In the genomic region with DNA sequence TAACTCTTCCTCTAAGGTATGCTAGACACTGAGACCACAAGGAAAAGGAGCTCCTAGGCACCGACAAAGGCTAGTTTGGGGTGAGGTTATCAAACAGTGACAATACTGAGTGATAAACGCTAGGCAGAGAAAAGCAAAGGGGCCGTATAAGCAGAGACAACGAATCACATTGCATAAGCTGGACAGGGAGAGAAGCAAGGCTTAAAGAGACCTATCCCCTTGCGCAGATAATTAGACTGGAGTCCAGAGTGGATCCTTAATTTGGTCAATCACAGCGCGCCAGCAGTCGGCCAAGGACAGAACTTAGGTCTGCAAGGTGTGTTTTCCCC, we compare ENCODE assay signal across 8 cellular contexts. TPM values are rescaled to one million over a fixed set of nuclear protein-coding genes. Genes with fewer than 3 reads are reported as not detected.
DNase-seq lines count a peak whose midpoint lies in the region; ATAC-seq and TF ChIP-seq lines count a peak whose summit lies in the region.

No MANE protein-coding gene starts in this region.

- CTCF ChIA-PET in Panc1 (lab: Charles Lee): no interaction called here

- no peaks in the 10 kb centered on the region for H3K9me3 ChIP-seq in Panc1 (ENCODE audit: control insufficient read depth, insufficient read depth, low read depth, low read length)
- no peaks in the 10 kb centered on the region for H3K9me3 ChIP-seq in neural progenitor cell (ENCODE audit: low read depth)

- H3K9me3 Mint-ChIP-seq in neural progenitor cell: no peaks in the 10 kb centered on the region

- peaks cover 10% of the 10 kb centered on the region for H3K4me1 Mint-ChIP-seq in neural progenitor cell

- peak overlapping the region; percentile 99 for H3K27ac Mint-ChIP-seq in neural progenitor cell

- ATAC-seq in GM21737 (IDR thresholded peaks at IDR 0.05; ENCODE audit: unreplicated experiment) (peak; percentile 4), Panc1 (peak; percentile 14), HG03565 (IDR thresholded peaks at IDR 0.05; ENCODE audit: unreplicated experiment) (no peak)

- TF ChIP-seq CTCF in Panc1 (IDR thresholded peaks at IDR 0.05): no peak
- TF ChIP-seq CTCF in epithelial cell of proximal tubule (conservative IDR thresholded peaks at IDR 0.05; ENCODE audit: low read depth, low read length): no peak
- no peak for TF ChIP-seq CTCF in neural progenitor cell (IDR thresholded peaks at IDR 0.05)

- H3K4me1 ChIP-seq in Panc1 (ENCODE audit: control insufficient read depth, insufficient read depth, low read length) (peaks cover 9% of the 10 kb centered on the region; the same call in 1 of the 2 replicates), neural progenitor cell (peaks cover 4% of the 10 kb centered on the region)

- intact Hi-C loops in Panc1 (cut with micrococcal nuclease; ENCODE audit: unreplicated experiment): no loop called here

- DNase-seq in Panc1 (ENCODE audit: low read depth, low spot score): no peak
- no peak for DNase-seq in epithelial cell of proximal tubule (ENCODE audit: low read depth)
- DNase-seq in neural progenitor cell (ENCODE audit: low spot score): peak; percentile 43
- DNase-seq in NCI-H128 (lab: John Stamatoyannopoulos, UW; ENCODE audit: unreplicated experiment): no peak
- DNase-seq in putamen (ENCODE audit: low spot score): no peak
- no peak for DNase-seq in activated CD4-positive, alpha-beta T cell treated with anti-CD3 and anti-CD28 coated beads, Interleukin-2, amount 50 U/mL, for 1 hour

- H4K20me1 ChIP-seq in neural progenitor cell (ENCODE audit: low read depth): peaks cover 17% of the 10 kb centered on the region

- peaks cover 54% of the 10 kb centered on the region for H3K79me2 ChIP-seq in neural progenitor cell (ENCODE audit: low read depth)

- peaks cover 8% of the 10 kb centered on the region for H3F3A ChIP-seq in neural progenitor cell (ENCODE audit: low read depth)

- H3K27me3 ChIP-seq in Panc1 (ENCODE audit: control insufficient read depth, insufficient read depth, low read length) (no peaks in the 10 kb centered on the region), neural progenitor cell (no peaks in the 10 kb centered on the region)

- H3K27ac ChIP-seq in Panc1 (ENCODE audit: low read length) (peak overlapping the region; percentile 95), neural progenitor cell (peak overlapping the region; percentile 74)

- POLR2A ChIA-PET in Panc1 (lab: Charles Lee): interaction anchor here (0.6 kb wide), 2 partner anchors 67 to 198 kb away, joined by 3 read pairs; no protein-coding TSS in a partner anchor

- peak overlapping the region; percentile 72 to 80 for H3K4me3 ChIP-seq in Panc1 (ENCODE audit: low read depth in 2 of 2, low read length in 2 of 2)
- peak overlapping the region; percentile 67 for H3K4me3 ChIP-seq in epithelial cell of proximal tubule (ENCODE audit: low read depth, low read length)
- H3K4me3 ChIP-seq in neural progenitor cell: peak overlapping the region; percentile 86

- peak overlapping the region; percentile 99 for H3K4me2 ChIP-seq in neural progenitor cell

- peak overlapping the region; percentile 97 for H3K9ac ChIP-seq in neural progenitor cell

- peak overlapping the region; percentile 99 for H3K4me3 Mint-ChIP-seq in neural progenitor cell

- H3K36me3 ChIP-seq in Panc1 (ENCODE audit: control insufficient read depth, insufficient read depth, low read length): peaks cover 6% of the 10 kb centered on the region
- H3K36me3 ChIP-seq in neural progenitor cell: peaks cover 7% of the 10 kb centered on the region

- no TSS peak for BruUV-seq in Panc1 (replicated peaks; lab: Mats Ljungman, UMichigan)

- in situ Hi-C loops in Panc1 (cut with HindIII; ENCODE audit: low pct_unique_long_range_greater_than_20kb, low sequenced_read_pairs): no loop called here

- peak overlapping the region; percentile 65 for H2AFZ ChIP-seq in neural progenitor cell (replicated peaks)

- H3K36me3 Mint-ChIP-seq in neural progenitor cell: peaks cover 8% of the 10 kb centered on the region

- H3K27me3 Mint-ChIP-seq in neural progenitor cell (ENCODE audit: insufficient read depth, low read depth): peaks cover 7% of the 10 kb centered on the region

RNA-seq across cellular contexts. Expression of gene SMU1, which starts 0.5 kb away (rescaled TPM):
- total RNA-seq in Panc1 (2021; ENCODE audit: unreplicated experiment) (30.3 TPM), epithelial cell of proximal tubule (14.4 and 17.9 TPM in 2 replicates), neural progenitor cell (ENCODE audit: low replicate concordance) (28.6 and 34.9 TPM in 2 replicates)
- 14.1 TPM for polyA plus RNA-seq in Panc1 (2012; ENCODE audit: insufficient read length)

RNA-seq across cellular contexts. Expression of gene DNAJA1, which starts 50.9 kb away (rescaled TPM):
- total RNA-seq in Panc1 (2021; ENCODE audit: unreplicated experiment): 246 TPM
- polyA plus RNA-seq in Panc1 (2012; ENCODE audit: insufficient read length): 259 TPM
- 149 and 227 TPM in 2 replicates for total RNA-seq in epithelial cell of proximal tubule
- 146 and 180 TPM in 2 replicates for total RNA-seq in neural progenitor cell (ENCODE audit: low replicate concordance)
